1 cellular context compared by ENCODE assay signal in genomic region chrX:152907084-152907651, GRCh38.
TF ChIP-seq lines count a peak whose summit lies in the region.

No MANE protein-coding gene starts in this region.

TF ChIP-seq in HEK293, 187 proteins besides CTCF, POLR2A, EP300 and RAD21 (continued from another document):
- TF ChIP-seq ZIC2 (tag by site-specific recombination; IDR thresholded peaks at IDR 0.05) (0 out of 2 replicates have a peak, but pooled peaks have one; percentile 39), ZNF175 (tag by site-specific recombination; IDR thresholded peaks at IDR 0.05) (no peak), ZNF335 (tag by site-specific recombination; conservative IDR thresholded peaks at IDR 0.05) (peak; percentile 65), SP3 (tag by site-specific recombination; IDR thresholded peaks at IDR 0.05) (no peak), ZNF670 (tag by site-specific recombination; IDR thresholded peaks at IDR 0.05; ENCODE audit: low read depth) (no peak), ZBTB21 (tag by site-specific recombination; IDR thresholded peaks at IDR 0.05) (peak; percentile 62), WT1 (tag by site-specific recombination; IDR thresholded peaks at IDR 0.05) (no peak), SP2 (tag by site-specific recombination; IDR thresholded peaks at IDR 0.05) (peak; percentile 54), ZNF600 (tag by site-specific recombination; IDR thresholded peaks at IDR 0.05) (peak; percentile 54), ZNF629 (tag by site-specific recombination; IDR thresholded peaks at IDR 0.05) (peak; percentile 71), PRDM1 (tag by site-specific recombination; IDR thresholded peaks at IDR 0.05) (peak; percentile 45; the same call in 1 of the 2 replicates)
